ENCODE assay signal across 16 cellular contexts in genomic region chr9:73114958-73115357, GRCh38.
"Had no signal": no experiment of that assay in that cellular context is flagged by ENCODE, and none has a peak within 500 bp of the region (broad histone marks: within the 10 kb centered on the region; RNA-seq: fewer than 3 reads in every experiment).

No MANE protein-coding gene starts in this region.

- H3K27me3 ChIP-seq: brain microvascular endothelial cell, esophagus muscularis mucosa, gastroesophageal sphincter, stomach had no signal

- H3K4me3 ChIP-seq: esophagus muscularis mucosa, gastroesophageal sphincter, left ventricle myocardium inferior, skin epidermis, stomach, thoracic aorta had no signal

- H3K4me1 ChIP-seq: gastroesophageal sphincter, left ventricle myocardium inferior, parathyroid adenoma, stomach had no signal

- H2AFZ ChIP-seq: parathyroid adenoma had no signal

- H3K9ac ChIP-seq: parathyroid adenoma had no signal

- H3K79me2 ChIP-seq: parathyroid adenoma had no signal

- DNase-seq: activated CD4-positive, alpha-beta T cell treated with anti-CD3 and anti-CD28 coated beads, Interleukin-2, amount 10 ng/mL, durations not matched to agents 7 days and 5 days; activated naive CD4-positive, alpha-beta T cell treated with anti-CD3 and anti-CD28 coated beads, Interleukin-2, amount 50 U/mL, for 16 hours; amniotic stem cell; brain microvascular endothelial cell; cerebellar nuclear complex; dermis blood vessel endothelial cell; left ventricle myocardium inferior; mesenchymal stem cell; retina; stomach had no signal

- H3K9me3 ChIP-seq: esophagus muscularis mucosa, gastroesophageal sphincter, left ventricle myocardium inferior, stomach, thoracic aorta had no signal

- H3K36me3 ChIP-seq: brain microvascular endothelial cell, esophagus muscularis mucosa, gastroesophageal sphincter, left ventricle myocardium inferior, stomach, thoracic aorta had no signal

- ATAC-seq: gastroesophageal sphincter, WTC11 had no signal

- H3K27ac ChIP-seq: brain microvascular endothelial cell, esophagus muscularis mucosa, gastroesophageal sphincter, left ventricle myocardium inferior, parathyroid adenoma, stomach, thoracic aorta had no signal
